Comparison of ENCODE assay signal across 22 cellular contexts in the genomic region with DNA sequence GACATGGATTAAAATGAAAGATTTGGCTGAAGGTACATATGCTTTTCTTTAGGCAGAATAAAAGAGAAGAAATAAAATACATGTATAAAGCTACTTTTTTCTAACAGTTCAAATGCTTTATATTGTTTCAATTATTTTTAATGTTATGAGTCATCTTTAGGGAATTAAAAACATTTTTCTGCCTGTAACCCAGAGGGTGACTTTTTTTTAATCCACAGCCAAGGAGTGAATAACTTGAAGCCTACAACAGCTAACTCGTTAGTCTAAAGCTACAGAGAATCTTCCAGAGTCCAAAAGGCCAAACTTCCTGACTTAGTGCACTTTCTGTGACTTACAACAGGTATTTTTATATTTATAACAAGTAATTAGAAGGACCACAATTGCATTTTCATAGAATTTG.
DNase-seq lines count a peak whose midpoint lies in the region; ATAC-seq, FAIRE-seq and TF ChIP-seq lines count a peak whose summit lies in the region.
"Had no signal": no experiment of that assay in that cellular context is flagged by ENCODE, and none has a peak within 500 bp of the region (broad histone marks: within the 10 kb centered on the region; RNA-seq: fewer than 3 reads in every experiment).

No MANE protein-coding gene starts in this region.

- no peaks in the 10 kb centered on the region for H3K9me3 ChIP-seq in endothelial cell of umbilical vein (replicated peaks; ENCODE audit: control insufficient read depth, insufficient read depth, low read length)

- no peak overlapping the region for H3K9ac ChIP-seq in endothelial cell of umbilical vein (replicated peaks; ENCODE audit: extremely low read depth, insufficient read depth, low read length)

- H3K79me2 ChIP-seq in endothelial cell of umbilical vein (ENCODE audit: control insufficient read depth, insufficient read depth, low read length): no peaks in the 10 kb centered on the region

- no peak for TF ChIP-seq CTCF in BJ (IDR thresholded peaks at IDR 0.05; ENCODE audit: insufficient read depth, low read depth, low read length)
- TF ChIP-seq CTCF in RWPE1 (conservative IDR thresholded peaks at IDR 0.05; ENCODE audit: low read depth): no peak
- TF ChIP-seq CTCF in endothelial cell of umbilical vein (IDR thresholded peaks at IDR 0.05; ENCODE audit: extremely low read depth in 1 of 2, insufficient read depth in 1 of 2, low read depth in 1 of 2, low read length in 2 of 2): no peak
- no peak for TF ChIP-seq CTCF in retinal pigment epithelial cell (conservative IDR thresholded peaks at IDR 0.05; ENCODE audit: low read depth, low read length)
- no peak for TF ChIP-seq CTCF in GM10248 (IDR thresholded peaks at IDR 0.05; ENCODE audit: control extremely low read depth, extremely low read depth, low read depth, missing control alignments)

- H3K27ac ChIP-seq in RWPE1 (no peak overlapping the region), endothelial cell of umbilical vein (ENCODE audit: insufficient read depth, low read depth, low read length) (no peak overlapping the region)
- H3K27ac ChIP-seq: C4-2B, cardiac muscle cell, HL-60 had no signal

- dilution Hi-C loops in endothelial cell of umbilical vein (cut with MboI; ENCODE audit: extremely low pct_ligation_motif_present, low sequenced_read_pairs): no loop called here

- H3K36me3 ChIP-seq in BJ (ENCODE audit: control insufficient read depth, insufficient read depth, low read length) (no peaks in the 10 kb centered on the region), endothelial cell of umbilical vein (ENCODE audit: control insufficient read depth in 2 of 2, extremely low read depth in 1 of 2, insufficient read depth in 2 of 2, low read length in 2 of 2) (no peaks in the 10 kb centered on the region)
- H3K36me3 ChIP-seq: cardiac muscle cell had no signal

- CTCF ChIA-PET in BJ (lab: Yijun Ruan, JAX) (interaction anchor here (1.1 to 2.2 kb wide), 3 partner anchors 10 to 64 kb away, joined by 3 to 8 read pairs (median 3); no protein-coding TSS in a partner anchor), RWPE1 (lab: Yijun Ruan, JAX) (no interaction called here), endothelial cell of umbilical vein (lab: Charles Lee) (interaction anchor here (0.6 to 2.4 kb wide), 5 partner anchors 9 to 230 kb away, joined by 3 to 18 read pairs (median 3); no protein-coding TSS in a partner anchor), GM10248 (lab: Yijun Ruan, JAX) (no interaction called here)

- H3K27me3 ChIP-seq in BJ (ENCODE audit: control insufficient read depth, insufficient read depth, low read length) (no peaks in the 10 kb centered on the region), endothelial cell of umbilical vein (ENCODE audit: control insufficient read depth in 2 of 2, insufficient read depth in 2 of 2, low read length in 2 of 2) (no peaks in the 10 kb centered on the region)
- H3K27me3 ChIP-seq: cardiac muscle cell had no signal

- POLR2A ChIA-PET in BJ (lab: Charles Lee) (no interaction called here), RWPE1 (lab: Yijun Ruan, JAX; ENCODE audit: low non-redundant PET) (no interaction called here), endothelial cell of umbilical vein (lab: Charles Lee) (no interaction called here), GM10248 (lab: Yijun Ruan, JAX) (no interaction called here)

- H3K9me1 ChIP-seq in endothelial cell of umbilical vein (replicated peaks; ENCODE audit: control insufficient read depth, extremely low read depth, insufficient read depth, low read length): no peaks in the 10 kb centered on the region

- no peak overlapping the region for H2AFZ ChIP-seq in endothelial cell of umbilical vein (ENCODE audit: low read depth, low read length)

- BruUV-seq in endothelial cell of umbilical vein (replicated peaks; lab: Mats Ljungman, UMichigan): no TSS peak

- ATAC-seq in GM19463 (IDR thresholded peaks at IDR 0.05; ENCODE audit: unreplicated experiment): no peak
- ATAC-seq: effector memory CD8-positive, alpha-beta T cell; sciatic nerve; stimulated activated effector memory CD8-positive, alpha-beta T cell treated with anti-CD3 and anti-CD28 coated beads, Interleukin-12 subunit alpha, Interleukin-12 subunit beta, amount 100 ng/mL, for 72 hours had no signal

- H3K4me3 ChIP-seq in BJ (ENCODE audit: low read depth, low read length) (no peak overlapping the region), endothelial cell of umbilical vein (replicated peaks in 1 of 3; ENCODE audit: insufficient read depth in 1 of 3, low read depth in 1 of 3, low read length in 3 of 3) (no peak overlapping the region), retinal pigment epithelial cell (ENCODE audit: low read length) (no peak overlapping the region)
- H3K4me3 ChIP-seq: cardiac muscle cell had no signal

- H3K4me1 ChIP-seq in endothelial cell of umbilical vein (ENCODE audit: control insufficient read depth, extremely low read depth, insufficient read depth, low read length): peaks cover 21% of the 10 kb centered on the region

- intact Hi-C loops in endothelial cell of umbilical vein (cut with micrococcal nuclease): no loop called here

- peak overlapping the region; percentile 32 for H3K4me2 ChIP-seq in endothelial cell of umbilical vein (ENCODE audit: insufficient read depth, low read length)

- FAIRE-seq in endothelial cell of umbilical vein (lab: Jason Lieb, UNC): no peak
- FAIRE-seq: GM12891 had no signal

- DNase-seq in BJ (ENCODE audit: low read depth) (peak; percentile 52), RWPE1 (ENCODE audit: low spot score) (peak; percentile 12), endothelial cell of umbilical vein (ENCODE audit: low read depth, low spot score) (peak; percentile 65), retinal pigment epithelial cell (ENCODE audit: low read depth) (peak; percentile 76), retina (no peak), GM10248 (ENCODE audit: extremely low spot score) (no peak), SKM-1 (lab: John Stamatoyannopoulos, UW; ENCODE audit: unreplicated experiment) (no peak)
- DNase-seq: activated B cell treated with CpG ODN at 0.5 μM for 24 hours; activated naive CD4-positive, alpha-beta T cell; effector memory CD8-positive, alpha-beta T cell; mesendoderm; NCI-H187 treated with DMSO at 0.1 percent for 48 hours; NCI-H524; OCI-M1; trophoblast cell had no signal

- H4K20me1 ChIP-seq in endothelial cell of umbilical vein (replicated peaks; ENCODE audit: control insufficient read depth, extremely low read depth, insufficient read depth, low read length): no peaks in the 10 kb centered on the region

- TF ChIP-seq POLR2A in endothelial cell of umbilical vein (IDR thresholded peaks at IDR 0.05; ENCODE audit: low read depth, low read length): no peak

TF ChIP-seq in endothelial cell of umbilical vein, 7 proteins besides CTCF, POLR2A, EP300 and RAD21:
- peak; percentile 50 for TF ChIP-seq FOS (IDR thresholded peaks at IDR 0.05; ENCODE audit: borderline replicate concordance, insufficient read depth, low read length)
- TF ChIP-seq MAX (IDR thresholded peaks at IDR 0.05; ENCODE audit: insufficient read depth, insufficient read length): no peak
- peak; percentile 22 for TF ChIP-seq JUN (IDR thresholded peaks at IDR 0.05; ENCODE audit: borderline replicate concordance, insufficient read depth, insufficient read length, low read depth)

Comparison
In these comparisons a context has a peak if more than half of its experiments do, and no peak if none do; other contexts are left out.
1. DNase-seq: peak in BJ (single experiment), RWPE1 (single experiment), endothelial cell of umbilical vein (single experiment) and retinal pigment epithelial cell (single experiment); none in retina (single experiment), GM10248 (single experiment) and SKM-1 (single experiment).
2. CTCF ChIA-PET loops: an anchor here in BJ (1.1 to 2.2 kb wide) and endothelial cell of umbilical vein (0.6 to 2.4 kb wide); none called in RWPE1 and GM10248.